1 cellular context compared by ENCODE assay signal in genomic region chr10:96255569-96256335, GRCh38.
TF ChIP-seq lines count a peak whose summit lies in the region.

No MANE protein-coding gene starts in this region.

TF ChIP-seq in H1, 55 proteins besides CTCF, POLR2A, EP300 and RAD21 (continued from another document):
- no peak for TF ChIP-seq USF2 (IDR thresholded peaks at IDR 0.05; ENCODE audit: low read length)
- TF ChIP-seq NRF1 (IDR thresholded peaks at IDR 0.05; ENCODE audit: low read depth, low read length): no peak
- TF ChIP-seq TCF12 (IDR thresholded peaks at IDR 0.05; ENCODE audit: low read depth, low read length): no peak
- TF ChIP-seq CBX5 (IDR thresholded peaks at IDR 0.05; ENCODE audit: low read depth, low read length): no peak
- no peak for TF ChIP-seq MAFK (IDR thresholded peaks at IDR 0.05; ENCODE audit: low read depth, low read length)
- TF ChIP-seq SRF (IDR thresholded peaks at IDR 0.05; ENCODE audit: low read depth, low read length): no peak
- no peak for TF ChIP-seq BCL11A (IDR thresholded peaks at IDR 0.05; ENCODE audit: low read depth in 2 of 2, low read length in 2 of 2)
